9 cellular contexts compared by ENCODE assay signal in genomic region chr1:67862685-67863084, GRCh38. TPM values are rescaled to one million over a fixed set of nuclear protein-coding genes. Genes with fewer than 3 reads are reported as not detected.
"Had no signal": no experiment of that assay in that cellular context is flagged by ENCODE, and none has a peak within 500 bp of the region (broad histone marks: within the 10 kb centered on the region; RNA-seq: fewer than 3 reads in every experiment).

No MANE protein-coding gene starts in this region.

- H3K27ac ChIP-seq: GM23248, HL-60 had no signal

- H3K4me3 ChIP-seq: GM23248, HAP-1 had no signal

- ATAC-seq: HCT116, HepG2 had no signal

- H3K9me3 ChIP-seq: HAP-1 had no signal

- H3K4me1 ChIP-seq: HAP-1 had no signal

- DNase-seq: GM23248, GOT3, H7, HFFc6 had no signal

- H3K36me3 ChIP-seq: HAP-1 had no signal

RNA-seq across cellular contexts. Expression of gene GNG12, which starts 29.4 kb away (rescaled TPM):
- polyA plus RNA-seq: IgD-negative memory B cell had no signal
